In genomic region chr16:56874800-56875199, GRCh38 we compare ENCODE assay signal across 1 cellular context.
TF ChIP-seq lines count a peak whose summit lies in the region.

No MANE protein-coding gene starts in this region.

TF ChIP-seq in K562, 482 proteins besides CTCF, POLR2A, EP300 and RAD21:
- TF ChIP-seq ZMIZ1 (IDR thresholded peaks at IDR 0.05; ENCODE audit: low read depth in 2 of 2, low read length in 2 of 2) (no peak), NRF1 (conservative IDR thresholded peaks at IDR 0.05 in 1 of 2, IDR thresholded peaks at IDR 0.05 in 1 of 2) (peak; percentile 11 to 30; a peak in 1 of 4 replicates)
